22 cellular contexts compared by ENCODE assay signal in genomic region chr7:112779667-112780066, GRCh38. TPM values are rescaled to one million over a fixed set of nuclear protein-coding genes. Genes with fewer than 3 reads are reported as not detected.
DNase-seq lines count a peak whose midpoint lies in the region; ATAC-seq, FAIRE-seq and TF ChIP-seq lines count a peak whose summit lies in the region.
"Had no signal": no experiment of that assay in that cellular context is flagged by ENCODE, and none has a peak within 500 bp of the region (broad histone marks: within the 10 kb centered on the region; RNA-seq: fewer than 3 reads in every experiment).

No MANE protein-coding gene starts in this region.

- H3K27me3 ChIP-seq in IMR-90 (ENCODE audit: control insufficient read depth, insufficient read depth, low read length) (no peaks in the 10 kb centered on the region), endodermal cell (ENCODE audit: control insufficient read depth, insufficient read depth, low read length, poor library complexity, severe bottlenecking) (no peaks in the 10 kb centered on the region)
- H3K27me3 ChIP-seq: BLaER1 treated with 17β-estradiol and CSF1 and Interleukin-3, amounts not matched to agents 10 nM and 100 nM; MG63 had no signal

- H2BK120ac ChIP-seq in IMR-90 (ENCODE audit: low read depth, low read length) = no peak overlapping the region

- no peak overlapping the region for H2AK9ac ChIP-seq in IMR-90 (replicated peaks; ENCODE audit: low read depth, low read length, poor library complexity)

- H3K4me1 Mint-ChIP-seq in endodermal cell = peaks cover 14% of the 10 kb centered on the region

- H3K79me1 ChIP-seq in IMR-90 (ENCODE audit: low read depth in 1 of 2, low read length in 2 of 2) = peaks cover 16 to 25% of the 10 kb centered on the region in 2 experiments

- H3K14ac ChIP-seq in IMR-90 (replicated peaks; ENCODE audit: low read depth, low read length) = no peak overlapping the region

- DNase-seq in D721Med (ENCODE audit: insufficient read length, low spot score) (no peak), IMR-90 (peak; percentile 65), endodermal cell (no peak), foreskin fibroblast (peak; percentile 14 to 39), GDM1 (lab: John Stamatoyannopoulos, UW) (no peak), T1000 (lab: John Stamatoyannopoulos, UW) (no peak), H54 (ENCODE audit: insufficient read length, low spot score) (no peak), urothelium cell line (ENCODE audit: low spot score) (no peak)
- DNase-seq: AML-193; CD4-positive, alpha-beta T cell; DMS53; H7; KG1; MG63; NCI-H2081; NCI-H2227 treated with DMSO at 0.1 percent for 48 hours; NCI-H69; SHP77 had no signal

- H3K27me3 Mint-ChIP-seq in endodermal cell (ENCODE audit: insufficient read depth) = no peaks in the 10 kb centered on the region
- H3K27me3 Mint-ChIP-seq: CD4-positive, alpha-beta T cell had no signal

- H3K9me1 ChIP-seq in IMR-90 (ENCODE audit: insufficient read depth, low read length) = peaks cover 6% of the 10 kb centered on the region; the same call in 1 of the 2 replicates

- H3K36me3 Mint-ChIP-seq in endodermal cell (ENCODE audit: low read depth) = peaks cover 26% of the 10 kb centered on the region

- dilution Hi-C loops in IMR-90 (cut with HindIII; ENCODE audit: low sequenced_read_pairs, unreplicated experiment) = no loop called here

- H3K36me3 ChIP-seq in IMR-90 (ENCODE audit: control insufficient read depth, insufficient read depth, low read length) (peaks cover 2% of the 10 kb centered on the region; the same call in 1 of the 2 replicates), endodermal cell (ENCODE audit: control insufficient read depth, insufficient read depth, low read length) (peaks cover 17% of the 10 kb centered on the region)
- H3K36me3 ChIP-seq: MG63 had no signal

- POLR2A ChIA-PET in IMR-90 (lab: Charles Lee; ENCODE audit: unreplicated experiment) = interaction anchor here (0.6 to 1.9 kb wide), 2 partner anchors 10 to 246 kb away, joined by 6 to 8 read pairs; partner anchors contain the start of gene TMEM168

- no peak overlapping the region for H3K9ac ChIP-seq in IMR-90 (ENCODE audit: low read depth, low read length)
- H3K9ac ChIP-seq in endodermal cell (ENCODE audit: extremely low read depth, low read length, poor library complexity, severe bottlenecking) = no peak overlapping the region
- H3K9ac ChIP-seq: BLaER1 treated with 17β-estradiol and CSF1 and Interleukin-3, amounts not matched to agents 10 nM and 100 nM had no signal

- H3K9me3 ChIP-seq in IMR-90 (ENCODE audit: control insufficient read depth, insufficient read depth, low read length) = no peaks in the 10 kb centered on the region
- no peaks in the 10 kb centered on the region for H3K9me3 ChIP-seq in endodermal cell (ENCODE audit: control insufficient read depth, low read length)
- H3K9me3 ChIP-seq: BLaER1 treated with 17β-estradiol and CSF1 and Interleukin-3, amounts not matched to agents 10 nM and 100 nM; MG63 had no signal

- H4K20me1 ChIP-seq in IMR-90 (ENCODE audit: insufficient read depth, low read length) = no peaks in the 10 kb centered on the region

- intact Hi-C loops in IMR-90 (cut with micrococcal nuclease) = loop anchor here (10.0 kb wide), 1 partner anchor 205 kb away; no protein-coding TSS in a partner anchor

- peak overlapping the region; percentile 32 for H2BK5ac ChIP-seq in IMR-90 (ENCODE audit: low read depth, low read length, poor library complexity, severe bottlenecking)

- peak overlapping the region; percentile 12 for H3K27ac Mint-ChIP-seq in endodermal cell
- H3K27ac Mint-ChIP-seq: CD4-positive, alpha-beta T cell had no signal

- no TSS peak for BruUV-seq in IMR-90 (replicated peaks; lab: Mats Ljungman, UMichigan)

- H2BK20ac ChIP-seq in IMR-90 (ENCODE audit: low read depth, low read length) = no peak overlapping the region

- peak; percentile 84 for ATAC-seq in IMR-90 (ENCODE audit: low read depth)
- ATAC-seq: Panc1 had no signal

- 60% methylated on average over 1 of the region's 4 CpGs; no CpG with 5 or more reads in 1 of the 2 experiments for WGBS in IMR-90 (ENCODE audit: extremely low coverage in 2 of 2, insufficient read length in 1 of 2), 2 experiments
- WGBS in endodermal cell (ENCODE audit: insufficient coverage in 1 of 2, insufficient read length in 1 of 2), 2 experiments = 91 to 95% methylated on average over 3 to 4 of the region's 4 CpGs

- no peak overlapping the region for H3K56ac ChIP-seq in IMR-90 (ENCODE audit: extremely low read depth, insufficient read depth, low read length)

- H3K4me2 ChIP-seq in IMR-90 (ENCODE audit: low read depth, low read length) = peak overlapping the region; percentile 36; the same call in 1 of the 2 replicates
- H3K4me2 ChIP-seq: BLaER1 treated with 17β-estradiol and CSF1 and Interleukin-3, amounts not matched to agents 10 nM and 100 nM had no signal

- H4K8ac ChIP-seq in IMR-90 (ENCODE audit: low read depth in 2 of 2, low read length in 2 of 2) = no peak overlapping the region

- in situ Hi-C loops in IMR-90 (cut with MboI; ENCODE audit: low sequenced_read_pairs) = no loop called here

- no peak overlapping the region for H2AFZ ChIP-seq in IMR-90 (replicated peaks; ENCODE audit: low read length, poor library complexity)

- H3K27ac ChIP-seq in IMR-90 (ENCODE audit: insufficient read depth, low read length) = no peak overlapping the region
- no peak overlapping the region for H3K27ac ChIP-seq in endodermal cell (ENCODE audit: low read depth, low read length)
- H3K27ac ChIP-seq: BLaER1 treated with 17β-estradiol and CSF1 and Interleukin-3, amounts not matched to agents 10 nM and 100 nM; RWPE1 had no signal

- peaks cover 7% of the 10 kb centered on the region for H3K4me1 ChIP-seq in IMR-90 (ENCODE audit: control insufficient read depth, insufficient read depth, low read length)
- no peaks in the 10 kb centered on the region for H3K4me1 ChIP-seq in endodermal cell (ENCODE audit: control insufficient read depth, insufficient read depth, low read length)
- H3K4me1 ChIP-seq: BLaER1 treated with 17β-estradiol and CSF1 and Interleukin-3, amounts not matched to agents 10 nM and 100 nM had no signal

- TF ChIP-seq POLR2A in IMR-90 (IDR thresholded peaks at IDR 0.05; ENCODE audit: low read depth, low read length) = no peak
- no peak for TF ChIP-seq POLR2A in H54 (IDR thresholded peaks at IDR 0.05; ENCODE audit: low read depth, low read length)

- H2AK5ac ChIP-seq in IMR-90 (ENCODE audit: low read depth, low read length) = no peak overlapping the region

- H3K9me3 Mint-ChIP-seq in endodermal cell = peaks cover 2% of the 10 kb centered on the region
- H3K9me3 Mint-ChIP-seq: CD4-positive, alpha-beta T cell had no signal

- H3K4me3 Mint-ChIP-seq in endodermal cell = no peak overlapping the region
- H3K4me3 Mint-ChIP-seq: CD4-positive, alpha-beta T cell had no signal

- CTCF ChIA-PET in IMR-90 (lab: Yijun Ruan, JAX) = no interaction called here

- no peak overlapping the region for H2BK15ac ChIP-seq in IMR-90 (ENCODE audit: low read depth, low read length)

- no peak overlapping the region for H3K18ac ChIP-seq in IMR-90 (ENCODE audit: low read depth, low read length)

- no peak overlapping the region for H3K4ac ChIP-seq in IMR-90 (ENCODE audit: low read depth, low read length)

- H3K4me3 ChIP-seq in IMR-90 (ENCODE audit: insufficient read depth, low read depth, low read length) (no peak overlapping the region), endodermal cell (ENCODE audit: low read length) (no peak overlapping the region), foreskin fibroblast (ENCODE audit: low read depth in 1 of 2, low read length in 2 of 2) (no peak overlapping the region)
- H3K4me3 ChIP-seq: BLaER1 treated with 17β-estradiol and CSF1 and Interleukin-3, amounts not matched to agents 10 nM and 100 nM; MG63 had no signal

- no peak overlapping the region for H3K23ac ChIP-seq in IMR-90 (ENCODE audit: low read depth, low read length)

- no peak for TF ChIP-seq RAD21 in IMR-90 (IDR thresholded peaks at IDR 0.05; ENCODE audit: low read length)

- TF ChIP-seq CTCF in D721Med (IDR thresholded peaks at IDR 0.05; ENCODE audit: insufficient read depth, missing control alignments) = no peak
- TF ChIP-seq CTCF in IMR-90 (conservative IDR thresholded peaks at IDR 0.05; ENCODE audit: low read depth, low read length) = no peak
- TF ChIP-seq CTCF in endodermal cell (conservative IDR thresholded peaks at IDR 0.05) = no peak
- no peak for TF ChIP-seq CTCF in foreskin fibroblast (IDR thresholded peaks at IDR 0.05; ENCODE audit: low read depth, low read length)

- no peak overlapping the region for H4K91ac ChIP-seq in IMR-90 (ENCODE audit: insufficient read depth, low read depth, low read length)

- no peak overlapping the region for H4K5ac ChIP-seq in IMR-90 (ENCODE audit: low read depth, low read length)

- FAIRE-seq in D721Med (lab: Jason Lieb, UNC) = peak; percentile 64
- no peak for FAIRE-seq in H54 (lab: Jason Lieb, UNC)
- FAIRE-seq in urothelium cell line (lab: Jason Lieb, UNC) = no peak
- FAIRE-seq: GM18507 had no signal

TF ChIP-seq in IMR-90, 13 proteins besides CTCF, POLR2A, EP300 and RAD21:
- TF ChIP-seq FOS (IDR thresholded peaks at IDR 0.05; ENCODE audit: low read depth, low read length) = peak; percentile 45; the same call in 1 of the 2 replicates
- no peak for TF ChIP-seq BHLHE40 (IDR thresholded peaks at IDR 0.05; ENCODE audit: low read depth, low read length)
- TF ChIP-seq USF2 (IDR thresholded peaks at IDR 0.05; ENCODE audit: low read depth, low read length) = no peak
TF ChIP-seq in IMR-90: peak in this region for 1.

RNA-seq across cellular contexts. Expression of gene TMEM168, which starts 10.5 kb away (rescaled TPM):
- 22.9 and 26.1 TPM in 2 replicates for total RNA-seq in IMR-90 (2012; rRNA removed)
- polyA plus RNA-seq in IMR-90 (2012; rRNA removed) = 14.7 and 17.7 TPM in 2 replicates
- 3.0 and 7.7 TPM in 2 replicates for polyA plus RNA-seq in IMR-90 (2012; cell fraction: cytosol; rRNA removed)
- polyA plus RNA-seq in IMR-90 (2012; cell fraction: nucleus; rRNA removed; ENCODE audit: low replicate concordance) = 5.8 and 56.3 TPM in 2 replicates
- 10 to 100 TPM; 14.9 to 16.5 TPM for total RNA-seq in endodermal cell
- polyA plus RNA-seq in endodermal cell (2013, experiment 1 of 2) = 17.8 TPM
- polyA plus RNA-seq in endodermal cell (2013, experiment 2 of 2) = 17.8 TPM

Comparison
In these comparisons a context has a peak if more than half of its experiments do, and no peak if none do; other contexts are left out.
1. DNase-seq: peak in IMR-90 (single experiment) and foreskin fibroblast (2 of 2); none in D721Med (single experiment), endodermal cell (single experiment), GDM1 (single experiment), T1000 (single experiment), H54 (single experiment) and urothelium cell line (single experiment).